ENCODE assay signal across 24 cellular contexts in the genomic region with DNA sequence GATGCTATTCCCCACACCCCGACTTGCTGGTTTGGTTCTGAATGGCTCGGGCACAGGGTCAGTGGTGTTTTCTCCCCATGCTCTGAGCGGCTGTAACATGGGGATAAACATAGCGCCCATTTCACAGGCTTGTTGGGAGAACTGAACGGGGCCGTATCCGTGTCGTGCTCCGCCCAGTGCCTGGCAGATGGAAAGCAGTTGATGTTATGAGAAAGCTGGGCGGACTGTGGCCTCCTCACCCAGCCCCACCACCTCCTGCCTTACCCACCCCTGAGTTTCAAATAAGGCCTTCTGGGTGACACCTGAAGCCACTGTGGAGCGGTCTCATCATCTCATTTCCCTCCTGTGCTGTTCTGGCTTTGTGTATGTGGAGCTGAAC. TPM values are rescaled to one million over a fixed set of nuclear protein-coding genes. Genes with fewer than 3 reads are reported as not detected.
A peak's percentile ranks its signal among the peaks of the same experiment; 100 is the strongest.
DNase-seq lines count a peak whose midpoint lies in the region; ATAC-seq, FAIRE-seq and TF ChIP-seq lines count a peak whose summit lies in the region.
"Had no signal": no experiment of that assay in that cellular context is flagged by ENCODE, and none has a peak within 500 bp of the region (broad histone marks: within the 10 kb centered on the region; RNA-seq: fewer than 3 reads in every experiment).

No MANE protein-coding gene starts in this region.

- H3K27me3 Mint-ChIP-seq in activated CD4-positive, alpha-beta T cell treated with anti-CD3 and anti-CD28 coated beads, Interleukin-2, amount 10 ng/mL, durations not matched to agents 24 days and 14 days: no peaks in the 10 kb centered on the region
- no peaks in the 10 kb centered on the region for H3K27me3 Mint-ChIP-seq in activated CD8-positive, alpha-beta T cell treated with anti-CD3 and anti-CD28 coated beads, Interleukin-2, amount 10 ng/mL, durations not matched to agents 7 days and 5 days (ENCODE audit: low read depth)

- in situ Hi-C loops in KBM-7 (cut with MboI; ENCODE audit: low pct_unique_long_range_greater_than_20kb, low sequenced_read_pairs): no loop called here

- TF ChIP-seq CTCF in kidney (IDR thresholded peaks at IDR 0.05; ENCODE audit: borderline replicate concordance, extremely low read depth, insufficient read depth): no peak

- H3K9me3 Mint-ChIP-seq in activated CD4-positive, alpha-beta T cell treated with anti-CD3 and anti-CD28 coated beads, Interleukin-2, amount 10 ng/mL, durations not matched to agents 24 days and 14 days: no peaks in the 10 kb centered on the region
- no peaks in the 10 kb centered on the region for H3K9me3 Mint-ChIP-seq in activated CD8-positive, alpha-beta T cell treated with anti-CD3 and anti-CD28 coated beads, Interleukin-2, amount 10 ng/mL, durations not matched to agents 7 days and 5 days (ENCODE audit: insufficient read depth)
- no peaks in the 10 kb centered on the region for H3K9me3 Mint-ChIP-seq in stimulated activated effector memory CD8-positive, alpha-beta T cell treated with anti-CD3 and anti-CD28 coated beads, Interleukin-12 subunit alpha, Interleukin-12 subunit beta, amount 100 ng/mL, for 72 hours
- H3K9me3 Mint-ChIP-seq: brain, mesothelial cell of epicardium had no signal

- no peaks in the 10 kb centered on the region for H3K9me3 ChIP-seq in kidney (ENCODE audit: control insufficient read depth in 1 of 2, low read length in 2 of 2)
- H3K9me3 ChIP-seq: BE2C, gastrocnemius medialis had no signal

- CTCF ChIA-PET in activated CD8-positive, alpha-beta T cell treated with anti-CD3 and anti-CD28 coated beads, Interleukin-2, amount 10 ng/mL, durations not matched to agents 7 days and 5 days (lab: Charles Lee): interaction anchor here (1.3 kb wide), 1 partner anchor 62 kb away, joined by 4 read pairs; no protein-coding TSS in a partner anchor

- H3K36me3 ChIP-seq in kidney (ENCODE audit: control insufficient read depth in 1 of 2, insufficient read depth in 2 of 2, low read length in 2 of 2): peaks cover 5 to 14% of the 10 kb centered on the region in 2 donors
- H3K36me3 ChIP-seq: BE2C had no signal

- POLR2A ChIA-PET in activated CD8-positive, alpha-beta T cell treated with anti-CD3 and anti-CD28 coated beads, Interleukin-2, amount 10 ng/mL, durations not matched to agents 7 days and 5 days (lab: Charles Lee): interaction anchor here (1.4 kb wide), 1 partner anchor 21 kb away, joined by 4 read pairs; no protein-coding TSS in a partner anchor

- DNase-seq in activated CD4-positive, alpha-beta T cell treated with anti-CD3 and anti-CD28 coated beads, Interleukin-2, amount 10 ng/mL, durations not matched to agents 24 days and 14 days: no peak
- DNase-seq in activated CD4-positive, alpha-beta T cell treated with anti-CD3 and anti-CD28 coated beads for 4 hours: no peak
- DNase-seq in activated CD8-positive, alpha-beta T cell treated with anti-CD3 and anti-CD28 coated beads, Interleukin-2, amount 10 ng/mL, durations not matched to agents 7 days and 5 days: no peak
- DNase-seq in kidney (peak; percentile 30), NCI-H446 treated with DMSO at 0.1 percent for 48 hours (lab: John Stamatoyannopoulos, UW) (no peak), KBM-7 (no peak), LoVo (ENCODE audit: low spot score) (no peak)
- no peak for DNase-seq in stimulated activated effector memory CD8-positive, alpha-beta T cell treated with anti-CD3 and anti-CD28 coated beads, Interleukin-12 subunit alpha, Interleukin-12 subunit beta, amount 100 ng/mL, for 72 hours (ENCODE audit: low spot score in 2 of 2)
- DNase-seq: 8988T; activated CD4-positive, alpha-beta T cell treated with anti-CD3 and anti-CD28 coated beads, Interleukin-2, amount 50 U/mL, for 1 hour; activated T-cell treated with anti-CD3 and anti-CD28 coated beads for 4 hours; cortex of kidney; gastrocnemius medialis; left cardiac atrium; NCI-H1105 treated with DMSO at 0.1 percent for 48 hours; NCI-H2107; NCI-H524 treated with DMSO at 0.1 percent for 48 hours; nucleus accumbens; stimulated activated naive CD4-positive, alpha-beta T cell had no signal

- peaks cover 87% of the 10 kb centered on the region for H3K36me3 Mint-ChIP-seq in activated CD4-positive, alpha-beta T cell treated with anti-CD3 and anti-CD28 coated beads, Interleukin-2, amount 10 ng/mL, durations not matched to agents 24 days and 14 days (ENCODE audit: low read depth)
- peaks cover 91% of the 10 kb centered on the region for H3K36me3 Mint-ChIP-seq in activated CD8-positive, alpha-beta T cell treated with anti-CD3 and anti-CD28 coated beads, Interleukin-2, amount 10 ng/mL, durations not matched to agents 7 days and 5 days (ENCODE audit: low read depth)
- peaks cover 100% of the 10 kb centered on the region for H3K36me3 Mint-ChIP-seq in stimulated activated effector memory CD8-positive, alpha-beta T cell treated with anti-CD3 and anti-CD28 coated beads, Interleukin-12 subunit alpha, Interleukin-12 subunit beta, amount 100 ng/mL, for 72 hours

- no peak overlapping the region for H3K9ac ChIP-seq in kidney (ENCODE audit: low read length in 2 of 2)
- H3K9ac ChIP-seq: GM23248 had no signal

- peak overlapping the region; percentile 59 for H3K27ac Mint-ChIP-seq in activated CD4-positive, alpha-beta T cell treated with anti-CD3 and anti-CD28 coated beads, Interleukin-2, amount 10 ng/mL, durations not matched to agents 24 days and 14 days
- peak overlapping the region; percentile 70 for H3K27ac Mint-ChIP-seq in activated CD8-positive, alpha-beta T cell treated with anti-CD3 and anti-CD28 coated beads, Interleukin-2, amount 10 ng/mL, durations not matched to agents 7 days and 5 days
- H3K27ac Mint-ChIP-seq in stimulated activated effector memory CD8-positive, alpha-beta T cell treated with anti-CD3 and anti-CD28 coated beads, Interleukin-12 subunit alpha, Interleukin-12 subunit beta, amount 100 ng/mL, for 72 hours: peak overlapping the region; percentile 92
- H3K27ac Mint-ChIP-seq: mesothelial cell of epicardium had no signal

- peaks cover 3 to 7% of the 10 kb centered on the region in 2 donors for H3K4me1 ChIP-seq in kidney (ENCODE audit: control insufficient read depth in 1 of 2, insufficient read depth in 1 of 2, low read depth in 1 of 2, low read length in 2 of 2)
- H3K4me1 ChIP-seq: gastrocnemius medialis had no signal

- no peak for ATAC-seq in activated CD8-positive, alpha-beta T cell treated with anti-CD3 and anti-CD28 coated beads, Interleukin-2, amount 10 ng/mL, durations not matched to agents 7 days and 5 days
- ATAC-seq in stimulated activated effector memory CD8-positive, alpha-beta T cell treated with anti-CD3 and anti-CD28 coated beads, Interleukin-12 subunit alpha, Interleukin-12 subunit beta, amount 100 ng/mL, for 72 hours: no peak
- ATAC-seq: gastrocnemius medialis, left cardiac atrium had no signal

- no peak overlapping the region for H3K4me3 Mint-ChIP-seq in activated CD4-positive, alpha-beta T cell treated with anti-CD3 and anti-CD28 coated beads, Interleukin-2, amount 10 ng/mL, durations not matched to agents 24 days and 14 days
- H3K4me3 Mint-ChIP-seq in activated CD8-positive, alpha-beta T cell treated with anti-CD3 and anti-CD28 coated beads, Interleukin-2, amount 10 ng/mL, durations not matched to agents 7 days and 5 days: no peak overlapping the region
- no peak overlapping the region for H3K4me3 Mint-ChIP-seq in stimulated activated effector memory CD8-positive, alpha-beta T cell treated with anti-CD3 and anti-CD28 coated beads, Interleukin-12 subunit alpha, Interleukin-12 subunit beta, amount 100 ng/mL, for 72 hours
- H3K4me3 Mint-ChIP-seq: brain, mesothelial cell of epicardium had no signal

- no peak overlapping the region for H3K27ac ChIP-seq in kidney (ENCODE audit: low read depth in 2 of 2, low read length in 2 of 2)
- H3K27ac ChIP-seq: gastrocnemius medialis, GM23248 had no signal

- FAIRE-seq in kidney (lab: Jason Lieb, UNC): no peak

- intact Hi-C loops in activated CD4-positive, alpha-beta T cell treated with anti-CD3 and anti-CD28 coated beads, Interleukin-2, amount 10 ng/mL, durations not matched to agents 24 days and 14 days (cut with micrococcal nuclease): no loop called here
- intact Hi-C loops in kidney (cut with DNase I): no loop called here

- H3K4me1 Mint-ChIP-seq in activated CD4-positive, alpha-beta T cell treated with anti-CD3 and anti-CD28 coated beads, Interleukin-2, amount 10 ng/mL, durations not matched to agents 24 days and 14 days: peaks cover 28% of the 10 kb centered on the region
- H3K4me1 Mint-ChIP-seq in activated CD8-positive, alpha-beta T cell treated with anti-CD3 and anti-CD28 coated beads, Interleukin-2, amount 10 ng/mL, durations not matched to agents 7 days and 5 days (ENCODE audit: low read depth): peaks cover 63% of the 10 kb centered on the region
- peaks cover 40% of the 10 kb centered on the region for H3K4me1 Mint-ChIP-seq in stimulated activated effector memory CD8-positive, alpha-beta T cell treated with anti-CD3 and anti-CD28 coated beads, Interleukin-12 subunit alpha, Interleukin-12 subunit beta, amount 100 ng/mL, for 72 hours

- no peak overlapping the region for H3K4me3 ChIP-seq in kidney (ENCODE audit: low read length in 2 of 2)
- H3K4me3 ChIP-seq: gastrocnemius medialis, GM23248 had no signal

RNA-seq across cellular contexts. Expression of a gene that starts 14.5 kb away (rescaled TPM):
- not detected in 2 replicates for total RNA-seq in activated CD4-positive, alpha-beta T cell treated with anti-CD3 and anti-CD28 coated beads, Interleukin-2, amount 10 ng/mL, durations not matched to agents 24 days and 14 days
- total RNA-seq in activated CD8-positive, alpha-beta T cell treated with anti-CD3 and anti-CD28 coated beads, Interleukin-2, amount 10 ng/mL, durations not matched to agents 7 days and 5 days: not detected
- not detected for total RNA-seq in kidney
- polyA plus RNA-seq in kidney (ENCODE audit: insufficient read depth, low read depth, low replicate concordance): not detected
- total RNA-seq: GM23248, mesothelial cell of epicardium, urinary bladder had no signal
- polyA plus RNA-seq: GM23248 had no signal

RNA-seq across cellular contexts. Expression of a gene that starts 21.3 kb away (rescaled TPM):
- not detected in 2 replicates for total RNA-seq in activated CD4-positive, alpha-beta T cell treated with anti-CD3 and anti-CD28 coated beads, Interleukin-2, amount 10 ng/mL, durations not matched to agents 24 days and 14 days
- total RNA-seq in activated CD8-positive, alpha-beta T cell treated with anti-CD3 and anti-CD28 coated beads, Interleukin-2, amount 10 ng/mL, durations not matched to agents 7 days and 5 days: not detected
- not detected for total RNA-seq in kidney
- 0.73 TPM for polyA plus RNA-seq in kidney (ENCODE audit: insufficient read depth, low read depth, low replicate concordance)
- total RNA-seq: GM23248, mesothelial cell of epicardium had no signal
- polyA plus RNA-seq: GM23248 had no signal

RNA-seq across cellular contexts. Expression of a gene that starts 43.6 kb away (rescaled TPM):
- total RNA-seq in activated CD4-positive, alpha-beta T cell treated with anti-CD3 and anti-CD28 coated beads, Interleukin-2, amount 10 ng/mL, durations not matched to agents 24 days and 14 days: 149 and 150 TPM in 2 replicates
- 100 to 1,000 TPM; 413 to 430 TPM for total RNA-seq in activated CD8-positive, alpha-beta T cell treated with anti-CD3 and anti-CD28 coated beads, Interleukin-2, amount 10 ng/mL, durations not matched to agents 7 days and 5 days
- 52.1 TPM for total RNA-seq in kidney
- 6.1 TPM for polyA plus RNA-seq in kidney (ENCODE audit: insufficient read depth, low read depth, low replicate concordance)
